8 cellular contexts compared by ENCODE assay signal in the genomic region with DNA sequence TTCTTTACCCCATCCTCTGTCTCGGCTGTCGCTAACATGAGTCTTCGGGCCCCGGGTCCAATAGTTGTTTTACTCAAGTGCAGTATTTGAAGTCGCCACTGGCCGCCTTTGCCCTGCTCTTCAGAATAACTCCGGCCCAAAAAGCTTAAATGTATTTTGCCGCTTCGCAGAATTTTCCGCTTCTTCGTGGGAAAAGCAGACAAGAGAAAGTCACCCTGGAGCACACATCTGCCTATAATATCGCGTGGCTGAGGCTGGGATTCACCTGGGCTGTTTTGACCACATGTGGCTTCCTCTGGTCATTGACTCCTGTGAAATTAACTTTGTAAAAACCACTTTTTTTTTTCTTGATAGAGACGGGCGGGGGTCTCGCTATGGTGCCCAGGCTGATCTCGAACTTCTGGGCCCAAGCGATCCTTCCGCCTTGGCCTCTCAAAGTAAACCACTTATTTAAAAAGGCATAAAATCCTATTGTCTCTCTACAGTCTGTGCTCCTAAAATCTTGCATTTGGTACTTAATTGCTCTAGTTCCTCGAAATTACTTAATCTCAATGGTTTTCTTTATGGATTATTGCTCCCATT.
A peak's percentile ranks its signal among the peaks of the same experiment; 100 is the strongest.
DNase-seq lines count a peak whose midpoint lies in the region; TF ChIP-seq lines count a peak whose summit lies in the region.

No MANE protein-coding gene starts in this region.

- peak overlapping the region; percentile 87 for H2AFZ ChIP-seq in MM.1S (ENCODE audit: low read length)

- peak overlapping the region; percentile 96 for H3K4me3 ChIP-seq in AG09309 (ENCODE audit: control insufficient read depth, low read depth, low read length)
- H3K4me3 ChIP-seq in MM.1S (ENCODE audit: low read length) = peak overlapping the region; percentile 81
- H3K4me3 ChIP-seq in coronary artery = peak overlapping the region; percentile 100
- peak overlapping the region; percentile 75 for H3K4me3 ChIP-seq in mucosa of stomach (ENCODE audit: low read length)

- H3K27ac ChIP-seq in MM.1S (ENCODE audit: low read length) = peak overlapping the region; percentile 68
- H3K27ac ChIP-seq in coronary artery = peak overlapping the region; percentile 84 to 95

- H3F3A ChIP-seq in MM.1S (ENCODE audit: insufficient read depth, low read length) = peaks cover 13% of the 10 kb centered on the region; the same call in 1 of the 2 replicates

- H3K9me2 ChIP-seq in MM.1S (replicated peaks; ENCODE audit: insufficient read depth, low read length) = no peaks in the 10 kb centered on the region

- H4K20me1 ChIP-seq in MM.1S (ENCODE audit: insufficient read depth, low read length) = no peaks in the 10 kb centered on the region

- H3K9me3 ChIP-seq in MM.1S (replicated peaks; ENCODE audit: insufficient read depth, low read length) = no peaks in the 10 kb centered on the region
- no peaks in the 10 kb centered on the region for H3K9me3 ChIP-seq in mucosa of stomach (ENCODE audit: control insufficient read depth, low read length)

- no peak for TF ChIP-seq CTCF in AG09309 (IDR thresholded peaks at IDR 0.05; ENCODE audit: control insufficient read depth, insufficient read depth, low read depth, low read length, missing control alignments)
- no peak; the same call in 1 of the 2 replicates for TF ChIP-seq CTCF in MM.1S (IDR thresholded peaks at IDR 0.05; ENCODE audit: low read length)
- no peak for TF ChIP-seq CTCF in coronary artery (IDR thresholded peaks at IDR 0.05)

- peaks cover 13% of the 10 kb centered on the region for H3K4me1 ChIP-seq in MM.1S (ENCODE audit: low read length)
- H3K4me1 ChIP-seq in mucosa of stomach (ENCODE audit: control insufficient read depth, insufficient read depth, low read length) = peaks cover 20% of the 10 kb centered on the region

- H3K36me3 ChIP-seq in MM.1S (replicated peaks; ENCODE audit: insufficient read depth, low read length) = no peaks in the 10 kb centered on the region
- no peaks in the 10 kb centered on the region for H3K36me3 ChIP-seq in mucosa of stomach (ENCODE audit: control insufficient read depth, insufficient read depth, low read length)

- DNase-seq in AG09309 (ENCODE audit: low read depth) (no peak), GM19238 (ENCODE audit: insufficient read length, low spot score) (peak; percentile 7), MM.1S (peak; percentile 41), coronary artery (ENCODE audit: low spot score) (no peak), NCI-H524 treated with DMSO at 0.1 percent for 48 hours (lab: John Stamatoyannopoulos, UW) (no peak), NCI-H1092 (lab: John Stamatoyannopoulos, UW) (no peak), AG20443 (ENCODE audit: low spot score) (no peak)

- peak overlapping the region; percentile 86 for H3K9ac ChIP-seq in MM.1S (ENCODE audit: low read length)
- H3K9ac ChIP-seq in mucosa of stomach (ENCODE audit: low read length) = peak overlapping the region; percentile 78

- peak overlapping the region; percentile 82 for H3K4me2 ChIP-seq in MM.1S (ENCODE audit: low read depth, low read length)

- H3K27me3 ChIP-seq in MM.1S (replicated peaks; ENCODE audit: insufficient read depth, low read length) (no peaks in the 10 kb centered on the region), mucosa of stomach (ENCODE audit: control insufficient read depth, insufficient read depth, low read length) (no peaks in the 10 kb centered on the region)

- H3K79me2 ChIP-seq in MM.1S (ENCODE audit: low read length) = peaks cover 52% of the 10 kb centered on the region

Comparison
In these comparisons a context has a peak if more than half of its experiments do, and no peak if none do; other contexts are left out.
1. DNase-seq: peak in GM19238 (single experiment) and MM.1S (single experiment); none in AG09309 (single experiment), coronary artery (single experiment), NCI-H524 treated with DMSO at 0.1 percent for 48 hours (single experiment), NCI-H1092 (single experiment) and AG20443 (single experiment).
2. Peak in every context shown above with its lines, with median percentiles within 50 percentile points of each other: H3K4me3 ChIP-seq.